Comparison of ENCODE assay signal across 14 cellular contexts in the genomic region with DNA sequence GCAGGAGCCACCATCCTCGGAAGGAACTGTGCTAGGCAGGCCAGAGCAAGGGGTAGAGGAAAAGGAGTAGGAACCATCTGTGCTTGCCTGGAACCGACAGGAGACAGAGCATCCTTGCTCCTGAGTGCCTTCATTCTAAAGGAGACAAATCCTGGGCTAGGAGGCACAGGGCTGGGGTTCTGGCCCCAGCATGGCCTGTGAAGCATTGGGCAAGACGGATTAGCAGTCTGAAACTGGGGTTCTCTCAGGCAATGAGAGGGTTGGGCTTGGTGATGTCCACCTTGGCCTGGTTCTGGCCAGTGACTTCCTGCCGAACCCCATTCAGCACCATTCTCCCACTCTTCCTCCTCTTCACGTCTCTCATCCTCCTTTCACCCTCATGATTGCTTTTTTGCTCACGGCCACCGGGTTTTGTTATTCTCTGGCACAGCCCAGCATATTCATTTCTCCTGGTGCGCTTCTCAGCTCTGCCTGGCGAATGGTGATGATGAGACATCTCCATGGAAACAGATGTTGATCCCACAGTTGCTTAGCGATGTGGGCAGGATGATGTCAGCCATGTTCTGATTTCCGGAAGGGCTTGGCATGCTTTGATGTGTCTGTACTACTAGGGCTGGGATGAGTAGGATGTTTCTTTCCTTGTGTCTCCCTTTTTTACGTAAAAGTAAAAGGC.
DNase-seq lines count a peak whose midpoint lies in the region; ATAC-seq and TF ChIP-seq lines count a peak whose summit lies in the region.
"Had no signal": no experiment of that assay in that cellular context is flagged by ENCODE, and none has a peak within 500 bp of the region (broad histone marks: within the 10 kb centered on the region; RNA-seq: fewer than 3 reads in every experiment).

No MANE protein-coding gene starts in this region.

- peaks cover 0 to 4% of the 10 kb centered on the region in 2 experiments; a peak in 1 of 4 replicates for H3K4me1 ChIP-seq in SK-N-SH (ENCODE audit: control insufficient read depth in 1 of 2, insufficient read depth in 2 of 2, low read depth in 1 of 2, low read length in 1 of 2)
- H3K4me1 ChIP-seq: prostate gland, tibial nerve had no signal

- POLR2A ChIA-PET in SK-N-SH (lab: Yijun Ruan, JAX): no interaction called here

- H3K4me2 ChIP-seq in SK-N-SH: no peak overlapping the region

- no peaks in the 10 kb centered on the region for H3F3A ChIP-seq in SK-N-SH (replicated peaks; ENCODE audit: insufficient read depth)

- TF ChIP-seq CTCF in SK-N-SH (IDR thresholded peaks at IDR 0.05) (no peak), fibroblast of pulmonary artery (IDR thresholded peaks at IDR 0.05; ENCODE audit: low read length, missing control alignments) (no peak)

- no peaks in the 10 kb centered on the region for H3K36me3 ChIP-seq in SK-N-SH (replicated peaks in 1 of 2; ENCODE audit: control insufficient read depth in 1 of 2, insufficient read depth in 2 of 2, low read length in 1 of 2)
- H3K36me3 ChIP-seq: prostate gland, tibial nerve had no signal

- DNase-seq in SK-N-SH (peak; percentile 45), RPMI7951 (ENCODE audit: low read depth) (peak; percentile 74), fibroblast of pulmonary artery (ENCODE audit: low read depth) (peak; percentile 29), putamen (ENCODE audit: low spot score) (peak; percentile 83), NCI-H82 treated with DMSO at 0.1 percent for 48 hours (lab: John Stamatoyannopoulos, UW; ENCODE audit: unreplicated experiment) (no peak)
- DNase-seq: activated CD4-positive, alpha-beta T cell treated with anti-CD3 and anti-CD28 coated beads for 48 hours; amniotic stem cell; kidney glomerular epithelial cell; NCI-H187 treated with DMSO at 0.1 percent for 48 hours had no signal

- TF ChIP-seq EP300 in SK-N-SH (IDR thresholded peaks at IDR 0.05; ENCODE audit: borderline replicate concordance in 1 of 2, low read depth in 1 of 2, low read length in 1 of 2): no peak

- H3K27ac ChIP-seq in SK-N-SH (ENCODE audit: low read depth in 2 of 2, low read length in 1 of 2): no peak overlapping the region
- H3K27ac ChIP-seq: prostate gland, tibial nerve had no signal

- no peak overlapping the region for H3K9ac ChIP-seq in SK-N-SH

- 85% methylated on average over 12 of the region's 12 CpGs for WGBS in SK-N-SH (ENCODE audit: low lambda C conversion rate)

- H2AFZ ChIP-seq in SK-N-SH (ENCODE audit: low read depth): no peak overlapping the region

- CTCF ChIA-PET in SK-N-SH (lab: Yijun Ruan, JAX): no interaction called here

- no peak for TF ChIP-seq RAD21 in SK-N-SH (IDR thresholded peaks at IDR 0.05; ENCODE audit: low read length)

- H3K79me2 ChIP-seq in SK-N-SH (ENCODE audit: insufficient read depth): no peaks in the 10 kb centered on the region

- no peaks in the 10 kb centered on the region for H3K27me3 ChIP-seq in SK-N-SH (ENCODE audit: insufficient read depth)
- H3K27me3 ChIP-seq: tibial nerve had no signal

- no peaks in the 10 kb centered on the region for H3K9me3 ChIP-seq in SK-N-SH
- H3K9me3 ChIP-seq: prostate gland, tibial nerve had no signal

- no peak overlapping the region for H3K4me3 ChIP-seq in SK-N-SH (ENCODE audit: low read depth in 2 of 2, low read length in 1 of 2)
- no peak overlapping the region for H3K4me3 ChIP-seq in fibroblast of pulmonary artery (replicated peaks; ENCODE audit: low read depth, low read length)
- H3K4me3 ChIP-seq: prostate gland, tibial nerve had no signal

- no peaks in the 10 kb centered on the region; the same call in 1 of the 2 replicates for H3K9me2 ChIP-seq in SK-N-SH

- ATAC-seq in SK-N-SH treated with all-trans-retinoic acid at 6 μM for 48 hours: no peak
- no peak for ATAC-seq in HG02840 (IDR thresholded peaks at IDR 0.05; ENCODE audit: low FRiP score, unreplicated experiment)
- ATAC-seq in HG03521 (IDR thresholded peaks at IDR 0.05; ENCODE audit: unreplicated experiment): no peak

- H4K20me1 ChIP-seq in SK-N-SH (ENCODE audit: insufficient read depth): no peaks in the 10 kb centered on the region

TF ChIP-seq in SK-N-SH, 30 proteins besides CTCF, POLR2A, EP300 and RAD21 (continues in another document):
- TF ChIP-seq, protein P1, sequence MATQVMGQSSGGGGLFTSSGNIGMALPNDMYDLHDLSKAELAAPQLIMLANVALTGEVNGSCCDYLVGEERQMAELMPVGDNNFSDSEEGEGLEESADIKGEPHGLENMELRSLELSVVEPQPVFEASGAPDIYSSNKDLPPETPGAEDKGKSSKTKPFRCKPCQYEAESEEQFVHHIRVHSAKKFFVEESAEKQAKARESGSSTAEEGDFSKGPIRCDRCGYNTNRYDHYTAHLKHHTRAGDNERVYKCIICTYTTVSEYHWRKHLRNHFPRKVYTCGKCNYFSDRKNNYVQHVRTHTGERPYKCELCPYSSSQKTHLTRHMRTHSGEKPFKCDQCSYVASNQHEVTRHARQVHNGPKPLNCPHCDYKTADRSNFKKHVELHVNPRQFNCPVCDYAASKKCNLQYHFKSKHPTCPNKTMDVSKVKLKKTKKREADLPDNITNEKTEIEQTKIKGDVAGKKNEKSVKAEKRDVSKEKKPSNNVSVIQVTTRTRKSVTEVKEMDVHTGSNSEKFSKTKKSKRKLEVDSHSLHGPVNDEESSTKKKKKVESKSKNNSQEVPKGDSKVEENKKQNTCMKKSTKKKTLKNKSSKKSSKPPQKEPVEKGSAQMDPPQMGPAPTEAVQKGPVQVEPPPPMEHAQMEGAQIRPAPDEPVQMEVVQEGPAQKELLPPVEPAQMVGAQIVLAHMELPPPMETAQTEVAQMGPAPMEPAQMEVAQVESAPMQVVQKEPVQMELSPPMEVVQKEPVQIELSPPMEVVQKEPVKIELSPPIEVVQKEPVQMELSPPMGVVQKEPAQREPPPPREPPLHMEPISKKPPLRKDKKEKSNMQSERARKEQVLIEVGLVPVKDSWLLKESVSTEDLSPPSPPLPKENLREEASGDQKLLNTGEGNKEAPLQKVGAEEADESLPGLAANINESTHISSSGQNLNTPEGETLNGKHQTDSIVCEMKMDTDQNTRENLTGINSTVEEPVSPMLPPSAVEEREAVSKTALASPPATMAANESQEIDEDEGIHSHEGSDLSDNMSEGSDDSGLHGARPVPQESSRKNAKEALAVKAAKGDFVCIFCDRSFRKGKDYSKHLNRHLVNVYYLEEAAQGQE (IDR thresholded peaks at IDR 0.05; ENCODE audit: low read depth, low read length): no peak
- TF ChIP-seq CHD2 (IDR thresholded peaks at IDR 0.05; ENCODE audit: low read length, partially characterized antibody) (no peak), RCOR1 (IDR thresholded peaks at IDR 0.05; ENCODE audit: low read length) (no peak), JUND (IDR thresholded peaks at IDR 0.05) (no peak), FOXJ3 (CRISPR knock-in tag; IDR thresholded peaks at IDR 0.05) (no peak)
- TF ChIP-seq, protein P2, sequence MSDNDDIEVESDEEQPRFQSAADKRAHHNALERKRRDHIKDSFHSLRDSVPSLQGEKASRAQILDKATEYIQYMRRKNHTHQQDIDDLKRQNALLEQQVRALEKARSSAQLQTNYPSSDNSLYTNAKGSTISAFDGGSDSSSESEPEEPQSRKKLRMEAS (IDR thresholded peaks at IDR 0.05; ENCODE audit: low read depth): no peak

TF ChIP-seq in SK-N-SH treated with all-trans-retinoic acid at 6 μM for 48 hours, 23 proteins besides CTCF, POLR2A, EP300 and RAD21 (continues in another document):
- TF ChIP-seq TOX (CRISPR knock-in tag; IDR thresholded peaks at IDR 0.05; ENCODE audit: borderline replicate concordance): no peak
- no peak for TF ChIP-seq ISL1 (CRISPR knock-in tag; IDR thresholded peaks at IDR 0.05)
- TF ChIP-seq ZFP30 (CRISPR knock-in tag; IDR thresholded peaks at IDR 0.05): no peak
- no peak for TF ChIP-seq TCF4 (CRISPR knock-in tag; IDR thresholded peaks at IDR 0.05; ENCODE audit: borderline replicate concordance)
- TF ChIP-seq CSDC2 (CRISPR knock-in tag; IDR thresholded peaks at IDR 0.05): no peak
- TF ChIP-seq, protein P3, sequence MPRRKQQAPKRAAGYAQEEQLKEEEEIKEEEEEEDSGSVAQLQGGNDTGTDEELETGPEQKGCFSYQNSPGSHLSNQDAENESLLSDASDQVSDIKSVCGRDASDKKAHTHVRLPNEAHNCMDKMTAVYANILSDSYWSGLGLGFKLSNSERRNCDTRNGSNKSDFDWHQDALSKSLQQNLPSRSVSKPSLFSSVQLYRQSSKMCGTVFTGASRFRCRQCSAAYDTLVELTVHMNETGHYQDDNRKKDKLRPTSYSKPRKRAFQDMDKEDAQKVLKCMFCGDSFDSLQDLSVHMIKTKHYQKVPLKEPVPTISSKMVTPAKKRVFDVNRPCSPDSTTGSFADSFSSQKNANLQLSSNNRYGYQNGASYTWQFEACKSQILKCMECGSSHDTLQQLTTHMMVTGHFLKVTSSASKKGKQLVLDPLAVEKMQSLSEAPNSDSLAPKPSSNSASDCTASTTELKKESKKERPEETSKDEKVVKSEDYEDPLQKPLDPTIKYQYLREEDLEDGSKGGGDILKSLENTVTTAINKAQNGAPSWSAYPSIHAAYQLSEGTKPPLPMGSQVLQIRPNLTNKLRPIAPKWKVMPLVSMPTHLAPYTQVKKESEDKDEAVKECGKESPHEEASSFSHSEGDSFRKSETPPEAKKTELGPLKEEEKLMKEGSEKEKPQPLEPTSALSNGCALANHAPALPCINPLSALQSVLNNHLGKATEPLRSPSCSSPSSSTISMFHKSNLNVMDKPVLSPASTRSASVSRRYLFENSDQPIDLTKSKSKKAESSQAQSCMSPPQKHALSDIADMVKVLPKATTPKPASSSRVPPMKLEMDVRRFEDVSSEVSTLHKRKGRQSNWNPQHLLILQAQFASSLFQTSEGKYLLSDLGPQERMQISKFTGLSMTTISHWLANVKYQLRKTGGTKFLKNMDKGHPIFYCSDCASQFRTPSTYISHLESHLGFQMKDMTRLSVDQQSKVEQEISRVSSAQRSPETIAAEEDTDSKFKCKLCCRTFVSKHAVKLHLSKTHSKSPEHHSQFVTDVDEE (CRISPR knock-in tag; IDR thresholded peaks at IDR 0.05): no peak
- TF ChIP-seq, protein P4, sequence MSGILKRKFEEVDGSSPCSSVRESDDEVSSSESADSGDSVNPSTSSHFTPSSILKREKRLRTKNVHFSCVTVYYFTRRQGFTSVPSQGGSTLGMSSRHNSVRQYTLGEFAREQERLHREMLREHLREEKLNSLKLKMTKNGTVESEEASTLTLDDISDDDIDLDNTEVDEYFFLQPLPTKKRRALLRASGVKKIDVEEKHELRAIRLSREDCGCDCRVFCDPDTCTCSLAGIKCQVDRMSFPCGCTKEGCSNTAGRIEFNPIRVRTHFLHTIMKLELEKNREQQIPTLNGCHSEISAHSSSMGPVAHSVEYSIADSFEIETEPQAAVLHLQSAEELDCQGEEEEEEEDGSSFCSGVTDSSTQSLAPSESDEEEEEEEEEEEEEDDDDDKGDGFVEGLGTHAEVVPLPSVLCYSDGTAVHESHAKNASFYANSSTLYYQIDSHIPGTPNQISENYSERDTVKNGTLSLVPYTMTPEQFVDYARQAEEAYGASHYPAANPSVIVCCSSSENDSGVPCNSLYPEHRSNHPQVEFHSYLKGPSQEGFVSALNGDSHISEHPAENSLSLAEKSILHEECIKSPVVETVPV (CRISPR knock-in tag; IDR thresholded peaks at IDR 0.05): no peak
- no peak for TF ChIP-seq ZFP3 (CRISPR knock-in tag; IDR thresholded peaks at IDR 0.05)
- TF ChIP-seq RARB (CRISPR knock-in tag; IDR thresholded peaks at IDR 0.05): no peak
- no peak for TF ChIP-seq ARNTL (CRISPR knock-in tag; IDR thresholded peaks at IDR 0.05; ENCODE audit: borderline replicate concordance, low read depth)
- TF ChIP-seq ZNF8 (CRISPR knock-in tag; IDR thresholded peaks at IDR 0.05): no peak
